Comparison of ENCODE assay signal across 18 cellular contexts in genomic region chr3:36496734-36497133, GRCh38.
DNase-seq lines count a peak whose midpoint lies in the region; ATAC-seq and TF ChIP-seq lines count a peak whose summit lies in the region.
"Had no signal": no experiment of that assay in that cellular context is flagged by ENCODE, and none has a peak within 500 bp of the region (broad histone marks: within the 10 kb centered on the region; RNA-seq: fewer than 3 reads in every experiment).

No MANE protein-coding gene starts in this region.

- H3K18ac ChIP-seq in neuronal stem cell (ENCODE audit: low read length) = no peak overlapping the region

- no peaks in the 10 kb centered on the region for H3K27me3 ChIP-seq in ACC112 (ENCODE audit: insufficient read depth, low read length)
- H3K27me3 ChIP-seq in lower lobe of right lung (ENCODE audit: low read depth) = no peaks in the 10 kb centered on the region
- H3K27me3 ChIP-seq in neuronal stem cell (ENCODE audit: control insufficient read depth in 3 of 3, insufficient read depth in 3 of 3, low read depth in 1 of 3, low read length in 3 of 3) = no peaks in the 10 kb centered on the region
- H3K27me3 ChIP-seq in MM.1S (replicated peaks; ENCODE audit: insufficient read depth, low read length) = no peaks in the 10 kb centered on the region

- H2AK5ac ChIP-seq in neuronal stem cell (ENCODE audit: low read depth, low read length) = no peak overlapping the region

- in situ Hi-C loops in KBM-7 (cut with MboI; ENCODE audit: low pct_unique_long_range_greater_than_20kb, low sequenced_read_pairs) = no loop called here

- H3K23ac ChIP-seq in neuronal stem cell (ENCODE audit: low read depth, low read length, poor library complexity) = no peak overlapping the region

- TF ChIP-seq CTCF in MCF 10A (IDR thresholded peaks at IDR 0.05; ENCODE audit: unreplicated experiment) (no peak), lower lobe of right lung (IDR thresholded peaks at IDR 0.05) (no peak), MM.1S (IDR thresholded peaks at IDR 0.05; ENCODE audit: low read length) (no peak)

- no CpG with 5 or more reads among the region's 2 CpGs for WGBS in neuronal stem cell (ENCODE audit: extremely low coverage in 2 of 2, insufficient read length in 2 of 2, insufficient replicate concordance in 1 of 2), 2 donors

- H3K4me3 Mint-ChIP-seq in MCF 10A (ENCODE audit: unreplicated experiment) = no peak overlapping the region
- H3K4me3 Mint-ChIP-seq: activated naive CD8-positive, alpha-beta T cell treated with anti-CD3 and anti-CD28 coated beads, Interleukin-2, amount 10 ng/mL, durations not matched to agents 7 days and 5 days; effector memory CD8-positive, alpha-beta T cell had no signal

- H3K4me1 Mint-ChIP-seq in MCF 10A (ENCODE audit: insufficient read depth, unreplicated experiment) = peaks cover 40% of the 10 kb centered on the region

- no peaks in the 10 kb centered on the region for H3K79me1 ChIP-seq in neuronal stem cell (ENCODE audit: low read depth, low read length)

- 0 out of 2 replicates have a peak overlapping the region, but pooled peaks have one; percentile 26 for H3K27ac ChIP-seq in ACC112 (ENCODE audit: low read depth, low read length)
- peak overlapping the region; percentile 10 for H3K27ac ChIP-seq in lower lobe of right lung
- H3K27ac ChIP-seq in neuronal stem cell (replicated peaks; ENCODE audit: low read length) = no peak overlapping the region
- H3K27ac ChIP-seq in MM.1S (ENCODE audit: low read length) = no peak overlapping the region
- H3K27ac ChIP-seq: WERI-Rb-1 had no signal

- H3K4me3 ChIP-seq in ACC112 (ENCODE audit: low read depth, low read length) (no peak overlapping the region), lower lobe of right lung (no peak overlapping the region), neuronal stem cell (ENCODE audit: low read length in 2 of 2) (no peak overlapping the region), MM.1S (ENCODE audit: low read length) (no peak overlapping the region)

- no peak overlapping the region for H2BK120ac ChIP-seq in neuronal stem cell (ENCODE audit: low read depth, low read length)

- H3K27ac Mint-ChIP-seq in MCF 10A (ENCODE audit: low read depth, unreplicated experiment) = peak overlapping the region; percentile 59
- H3K27ac Mint-ChIP-seq: activated naive CD8-positive, alpha-beta T cell treated with anti-CD3 and anti-CD28 coated beads, Interleukin-2, amount 10 ng/mL, durations not matched to agents 7 days and 5 days; effector memory CD8-positive, alpha-beta T cell had no signal

- H3K27me3 Mint-ChIP-seq in MCF 10A (ENCODE audit: insufficient read depth, unreplicated experiment) = no peaks in the 10 kb centered on the region

- intact Hi-C loops in MCF 10A (cut with micrococcal nuclease) = loop anchor here (2.0 kb wide), 1 partner anchor 52 kb away; no protein-coding TSS in a partner anchor
- intact Hi-C loops in lower lobe of right lung (cut with DNase I) = no loop called here

- H2BK12ac ChIP-seq in neuronal stem cell (ENCODE audit: low read length) = no peak overlapping the region

- H2BK5ac ChIP-seq in neuronal stem cell (ENCODE audit: low read length) = no peak overlapping the region

- no peaks in the 10 kb centered on the region for H3K36me3 Mint-ChIP-seq in MCF 10A (ENCODE audit: insufficient read depth, unreplicated experiment)
- H3K36me3 Mint-ChIP-seq: activated naive CD8-positive, alpha-beta T cell treated with anti-CD3 and anti-CD28 coated beads, Interleukin-2, amount 10 ng/mL, durations not matched to agents 7 days and 5 days had no signal

- no peak overlapping the region for H3K4me2 ChIP-seq in neuronal stem cell (ENCODE audit: insufficient read depth, low read length, poor library complexity, severe bottlenecking)
- no peak overlapping the region for H3K4me2 ChIP-seq in MM.1S (ENCODE audit: low read depth, low read length)

- ATAC-seq in lower lobe of right lung = peak; percentile 63 to 69
- ATAC-seq in GM19455 (IDR thresholded peaks at IDR 0.05; ENCODE audit: unreplicated experiment) = no peak
- no peak for ATAC-seq in HG02588 (IDR thresholded peaks at IDR 0.05; ENCODE audit: unreplicated experiment)
- ATAC-seq: effector memory CD8-positive, alpha-beta T cell had no signal

- no peaks in the 10 kb centered on the region for H3K9me3 Mint-ChIP-seq in MCF 10A (ENCODE audit: unreplicated experiment)
- H3K9me3 Mint-ChIP-seq: activated naive CD8-positive, alpha-beta T cell treated with anti-CD3 and anti-CD28 coated beads, Interleukin-2, amount 10 ng/mL, durations not matched to agents 7 days and 5 days had no signal

- no peaks in the 10 kb centered on the region for H4K20me1 ChIP-seq in MM.1S (ENCODE audit: insufficient read depth, low read length)

- no peaks in the 10 kb centered on the region for H3K9me2 ChIP-seq in MM.1S (replicated peaks; ENCODE audit: insufficient read depth, low read length)

- H3K79me2 ChIP-seq in ACC112 (ENCODE audit: control insufficient read depth, insufficient read depth, low read length, unreplicated experiment) (no peaks in the 10 kb centered on the region), MM.1S (ENCODE audit: low read length) (no peaks in the 10 kb centered on the region)

- BruUV-seq in MCF 10A (replicated peaks; lab: Mats Ljungman, UMichigan) = no TSS peak

- POLR2A ChIA-PET in MCF 10A (lab: Yijun Ruan, JAX) = interaction anchor here (0.7 to 1.1 kb wide), 2 partner anchors 125 to 181 kb away, joined by 3 to 4 read pairs; no protein-coding TSS in a partner anchor

- no peak overlapping the region for H4K91ac ChIP-seq in neuronal stem cell (ENCODE audit: low read depth, low read length, poor library complexity)

- no peak overlapping the region for H3K4ac ChIP-seq in neuronal stem cell (ENCODE audit: low read length)

- DNase-seq in KBM-7 = peak; percentile 1
- peak; percentile 64 for DNase-seq in MCF 10A (ENCODE audit: unreplicated experiment)
- DNase-seq in lower lobe of right lung = no peak
- no peak for DNase-seq in neuronal stem cell (ENCODE audit: low spot score)
- no peak for DNase-seq in MM.1S
- DNase-seq: activated naive CD8-positive, alpha-beta T cell treated with anti-CD3 and anti-CD28 coated beads, Interleukin-2, amount 10 ng/mL, durations not matched to agents 7 days and 5 days; activated T-cell treated with anti-CD3 and anti-CD28 coated beads for 4 hours; DMS79 treated with DMSO at 0.1 percent for 48 hours; effector memory CD8-positive, alpha-beta T cell; NCI-H1417; NCI-H526; nucleus accumbens; SHP77; stimulated activated CD4-positive, alpha-beta T cell treated with anti-CD3 and anti-CD28 coated beads, Interleukin-15, amount 100 ng/mL, for 24 hours; WERI-Rb-1 had no signal

- H3K14ac ChIP-seq in neuronal stem cell (ENCODE audit: low read length) = no peak overlapping the region

- H3K4me1 ChIP-seq in ACC112 (ENCODE audit: control insufficient read depth, insufficient read depth, low read length, unreplicated experiment) = peaks cover 28% of the 10 kb centered on the region
- H3K4me1 ChIP-seq in lower lobe of right lung = peaks cover 34% of the 10 kb centered on the region
- H3K4me1 ChIP-seq in neuronal stem cell (ENCODE audit: control insufficient read depth in 2 of 2, insufficient read depth in 1 of 2, low read depth in 1 of 2, low read length in 2 of 2) = no peaks in the 10 kb centered on the region
- H3K4me1 ChIP-seq in MM.1S (ENCODE audit: low read length) = peaks cover 23% of the 10 kb centered on the region

- H3F3A ChIP-seq in MM.1S (ENCODE audit: insufficient read depth, low read length) = no peaks in the 10 kb centered on the region

- H4K8ac ChIP-seq in neuronal stem cell (ENCODE audit: low read depth, low read length) = no peak overlapping the region

- H2AFZ ChIP-seq in ACC112 (ENCODE audit: low read length, unreplicated experiment) = no peak overlapping the region
- no peak overlapping the region for H2AFZ ChIP-seq in neuronal stem cell (ENCODE audit: low read length)
- no peak overlapping the region for H2AFZ ChIP-seq in MM.1S (ENCODE audit: low read length)

- H3K9me3 ChIP-seq in lower lobe of right lung (no peaks in the 10 kb centered on the region), neuronal stem cell (replicated peaks in 1 of 2; ENCODE audit: control insufficient read depth in 2 of 2, insufficient read depth in 1 of 2, low read depth in 1 of 2, low read length in 2 of 2) (no peaks in the 10 kb centered on the region), MM.1S (replicated peaks; ENCODE audit: insufficient read depth, low read length) (no peaks in the 10 kb centered on the region)

- CTCF ChIA-PET in MCF 10A (lab: Yijun Ruan, JAX) = no interaction called here

- H3K9ac ChIP-seq in neuronal stem cell (ENCODE audit: low read depth, low read length, poor library complexity) = no peak overlapping the region
- H3K9ac ChIP-seq in MM.1S (ENCODE audit: low read length) = no peak overlapping the region

- no peak overlapping the region for H2BK15ac ChIP-seq in neuronal stem cell (ENCODE audit: low read length)

- H3K36me3 ChIP-seq in ACC112 (ENCODE audit: insufficient read depth, low read length) (peaks cover 9% of the 10 kb centered on the region; the same call in 1 of the 2 replicates), lower lobe of right lung (no peaks in the 10 kb centered on the region), neuronal stem cell (replicated peaks in 1 of 2; ENCODE audit: control insufficient read depth in 2 of 2, insufficient read depth in 2 of 2, low read length in 2 of 2) (peaks cover 0 to 4% of the 10 kb centered on the region in 2 donors), MM.1S (replicated peaks; ENCODE audit: insufficient read depth, low read length) (no peaks in the 10 kb centered on the region)
- H3K36me3 ChIP-seq: WERI-Rb-1 had no signal

Comparison
In these comparisons a context has a peak if more than half of its experiments do, and no peak if none do; other contexts are left out.
1. H3K27ac ChIP-seq: peak in ACC112 (single experiment) and lower lobe of right lung (single experiment); none in neuronal stem cell (single experiment) and MM.1S (single experiment).
2. DNase-seq: peak in KBM-7 (single experiment) and MCF 10A (single experiment); none in lower lobe of right lung (single experiment), neuronal stem cell (single experiment) and MM.1S (single experiment).
3. ATAC-seq: peak in lower lobe of right lung (2 of 2); none in GM19455 (single experiment) and HG02588 (single experiment).